8 cellular contexts compared by ENCODE assay signal in the genomic region with DNA sequence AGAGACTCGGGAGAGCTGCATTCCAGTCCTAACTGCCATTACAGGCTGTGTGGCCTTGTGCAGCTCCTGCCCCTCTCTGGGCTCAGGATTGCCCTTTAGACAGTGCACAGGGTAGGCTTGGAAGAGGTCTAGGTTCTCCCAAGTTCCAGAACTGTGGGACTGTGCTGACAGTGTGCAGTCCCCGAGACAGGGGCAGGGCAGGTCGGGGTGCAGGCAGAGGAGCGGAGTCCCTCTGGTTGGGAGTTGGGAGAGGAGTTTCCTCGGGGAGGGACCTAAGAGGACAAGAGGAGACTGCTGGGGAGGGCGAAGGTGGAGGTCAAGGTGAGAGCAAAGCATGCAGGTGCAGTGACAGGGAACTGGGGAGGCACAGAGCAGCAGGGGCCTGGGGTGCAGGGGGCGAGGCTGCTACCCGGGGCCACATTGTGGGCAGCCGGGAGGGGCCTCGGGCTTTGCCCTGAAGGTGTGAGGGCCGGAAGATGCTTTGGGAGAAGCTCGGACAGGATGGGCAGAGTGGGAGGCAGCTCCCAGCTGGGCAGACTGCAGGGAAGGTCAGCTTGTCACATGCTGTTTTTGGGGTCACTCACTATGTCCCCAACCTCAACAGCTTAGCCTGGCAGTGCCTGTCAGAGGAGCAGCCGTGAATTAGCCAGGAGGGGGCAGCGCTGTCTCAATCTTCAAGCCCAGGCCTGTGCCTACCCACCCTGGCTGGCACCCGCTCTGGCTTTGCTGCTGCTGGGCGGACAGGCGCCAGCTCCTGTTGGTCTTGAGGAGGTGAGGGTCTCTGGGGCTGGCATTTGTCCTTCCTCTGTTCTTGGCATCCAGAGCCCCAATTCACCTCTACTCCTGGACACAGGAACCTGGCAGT. TPM values are rescaled to one million over a fixed set of nuclear protein-coding genes. Genes with fewer than 3 reads are reported as not detected.
DNase-seq lines count a peak whose midpoint lies in the region; ATAC-seq and TF ChIP-seq lines count a peak whose summit lies in the region.

No MANE protein-coding gene starts in this region.

- no peak overlapping the region for H3K4me3 Mint-ChIP-seq in H9
- H3K4me3 Mint-ChIP-seq in activated naive CD4-positive, alpha-beta T cell treated with anti-CD3 and anti-CD28 coated beads, Interleukin-2, amount 50 U/mL, for 24 hours, result no peak overlapping the region

- H4K20me1 ChIP-seq in H9 (ENCODE audit: control insufficient read depth, insufficient read depth, insufficient read length), result no peaks in the 10 kb centered on the region
- H4K20me1 ChIP-seq in hepatocyte (ENCODE audit: insufficient read depth, poor library complexity, severe bottlenecking), result no peaks in the 10 kb centered on the region

- H3K27ac ChIP-seq in H9 (ENCODE audit: insufficient read length, low read depth, low read length) (no peak overlapping the region), SJSA1 (no peak overlapping the region), hepatocyte (no peak overlapping the region)

- TF ChIP-seq CTCF in AG09309 (IDR thresholded peaks at IDR 0.05; ENCODE audit: control insufficient read depth, insufficient read depth, low read depth, low read length, missing control alignments), result peak; percentile 72
- TF ChIP-seq CTCF in H9 (conservative IDR thresholded peaks at IDR 0.05), result peak; percentile 69
- peak; percentile 48 for TF ChIP-seq CTCF in hepatocyte (IDR thresholded peaks at IDR 0.05; ENCODE audit: poor library complexity)

- no peak overlapping the region for H4K5ac ChIP-seq in H9 (ENCODE audit: insufficient read length, low read depth, low read length)

- H3K4ac ChIP-seq in H9 (ENCODE audit: low read depth, low read length), result no peak overlapping the region

- H3K56ac ChIP-seq in H9 (ENCODE audit: insufficient read length, low read depth, low read length), result no peak overlapping the region

- H2BK12ac ChIP-seq in H9 (ENCODE audit: insufficient read length, low read depth, low read length), result no peak overlapping the region

- peaks cover 0 to 2% (median 0%) of the 10 kb centered on the region in 3 experiments; a peak in 2 of 7 replicates for H3K36me3 Mint-ChIP-seq in H9 (ENCODE audit: insufficient read depth in 1 of 3, low read depth in 3 of 3)
- H3K36me3 Mint-ChIP-seq in activated naive CD4-positive, alpha-beta T cell treated with anti-CD3 and anti-CD28 coated beads, Interleukin-2, amount 50 U/mL, for 24 hours, result no peaks in the 10 kb centered on the region

- H3K4me1 Mint-ChIP-seq in H9, result peaks cover 11 to 13% of the 10 kb centered on the region in 2 experiments
- H3K4me1 Mint-ChIP-seq in activated naive CD4-positive, alpha-beta T cell treated with anti-CD3 and anti-CD28 coated beads, Interleukin-2, amount 50 U/mL, for 24 hours, result peaks cover 11% of the 10 kb centered on the region

- H3K27ac Mint-ChIP-seq in H9, result peak overlapping the region in 1 of 3 experiments; percentile 52; a peak in 2 of 7 replicates
- H3K27ac Mint-ChIP-seq in activated naive CD4-positive, alpha-beta T cell treated with anti-CD3 and anti-CD28 coated beads, Interleukin-2, amount 50 U/mL, for 24 hours, result peak overlapping the region; percentile 76

- no peaks in the 10 kb centered on the region for H3K9me2 ChIP-seq in hepatocyte (replicated peaks; ENCODE audit: insufficient read depth)

- H3K9ac ChIP-seq in H9 (ENCODE audit: extremely low read depth, insufficient read length, low read length), result no peak overlapping the region

- H3K27me3 Mint-ChIP-seq in H9 (ENCODE audit: low read depth), result peaks cover 28% of the 10 kb centered on the region
- H3K27me3 Mint-ChIP-seq in activated naive CD4-positive, alpha-beta T cell treated with anti-CD3 and anti-CD28 coated beads, Interleukin-2, amount 50 U/mL, for 24 hours, result peaks cover 4% of the 10 kb centered on the region

- H3K14ac ChIP-seq in H9 (ENCODE audit: insufficient read depth, low read length), result no peak overlapping the region

- ATAC-seq in GM21367 (IDR thresholded peaks at IDR 0.05; ENCODE audit: unreplicated experiment), result no peak
- ATAC-seq in HG02588 (IDR thresholded peaks at IDR 0.05; ENCODE audit: unreplicated experiment), result no peak

- H3T11ph ChIP-seq in H9 (ENCODE audit: low read length), result no peak overlapping the region

- H2AFZ ChIP-seq in H9 (ENCODE audit: low read length), result no peak overlapping the region
- no peak overlapping the region for H2AFZ ChIP-seq in hepatocyte

- H2BK5ac ChIP-seq in H9 (ENCODE audit: insufficient read length, low read length), result no peak overlapping the region

- no peaks in the 10 kb centered on the region for H3K23me2 ChIP-seq in H9 (ENCODE audit: insufficient read length, low read depth, low read length, poor library complexity, severe bottlenecking)

- H2BK15ac ChIP-seq in H9 (ENCODE audit: low read depth, low read length), result no peak overlapping the region

- H3K4me3 ChIP-seq in AG09309 (ENCODE audit: control insufficient read depth, low read depth, low read length) (no peak overlapping the region), SJSA1 (no peak overlapping the region), hepatocyte (no peak overlapping the region)

- H3K4me2 ChIP-seq in H9 (ENCODE audit: insufficient read depth, insufficient read length, low read length) (no peak overlapping the region), hepatocyte (no peak overlapping the region)

- H2BK20ac ChIP-seq in H9 (ENCODE audit: low read depth, low read length, poor library complexity, severe bottlenecking), result no peak overlapping the region

- DNase-seq in AG09309 (ENCODE audit: low read depth) (no peak), H9 (peak; percentile 70), SJSA1 (ENCODE audit: low read depth in 1 of 2, low spot score in 2 of 2) (peak; percentile 28 to 70), hepatocyte (ENCODE audit: low spot score) (peak; percentile 68)
- peak; percentile 58 to 69 for DNase-seq in stimulated activated CD4-positive, alpha-beta T cell treated with anti-CD3 and anti-CD28 coated beads, Interleukin-1b, Interleukin-23, amount 100 ng/mL, for 4 hours (ENCODE audit: low read depth in 2 of 2)

- H3K23ac ChIP-seq in H9 (ENCODE audit: insufficient read length, low read depth, low read length), result no peak overlapping the region

- WGBS in H9 (ENCODE audit: extremely low coverage, insufficient read length, low lambda C conversion rate), result no CpG with 5 or more reads among the region's 17 CpGs
- WGBS in hepatocyte (ENCODE audit: low lambda C conversion rate, missing lambda C conversion rate), result 65% methylated on average over 11 of the region's 17 CpGs

- H2BK120ac ChIP-seq in H9 (ENCODE audit: low read depth, low read length, poor library complexity, severe bottlenecking), result no peak overlapping the region

- H3K79me2 ChIP-seq in H9 (ENCODE audit: insufficient read depth, low read length) (no peaks in the 10 kb centered on the region), hepatocyte (no peaks in the 10 kb centered on the region)

- H3K18ac ChIP-seq in H9 (ENCODE audit: insufficient read length, low read depth, low read length), result no peak overlapping the region

- H3K9me3 ChIP-seq in H9 (ENCODE audit: control insufficient read depth, low read depth, low read length) (no peaks in the 10 kb centered on the region), SJSA1 (replicated peaks) (no peaks in the 10 kb centered on the region), hepatocyte (ENCODE audit: low read depth) (no peaks in the 10 kb centered on the region)

- H3K4me1 ChIP-seq in H9 (ENCODE audit: insufficient read depth, low read length) (no peaks in the 10 kb centered on the region), SJSA1 (replicated peaks) (peaks cover 9% of the 10 kb centered on the region), hepatocyte (ENCODE audit: insufficient read depth) (peaks cover 22% of the 10 kb centered on the region)

- no peaks in the 10 kb centered on the region for H3K79me1 ChIP-seq in H9 (ENCODE audit: insufficient read depth, low read depth, low read length, poor library complexity, severe bottlenecking)

- H4K91ac ChIP-seq in H9 (ENCODE audit: insufficient read length, low read depth, low read length), result no peak overlapping the region

- H3K27me3 ChIP-seq in H9 (ENCODE audit: insufficient read depth, low read length) (no peaks in the 10 kb centered on the region), SJSA1 (replicated peaks) (no peaks in the 10 kb centered on the region), hepatocyte (no peaks in the 10 kb centered on the region)

- no peak overlapping the region for H4K8ac ChIP-seq in H9 (replicated peaks; ENCODE audit: insufficient read length, low read depth, low read length)

- no peaks in the 10 kb centered on the region for H3K9me3 Mint-ChIP-seq in H9
- H3K9me3 Mint-ChIP-seq in activated naive CD4-positive, alpha-beta T cell treated with anti-CD3 and anti-CD28 coated beads, Interleukin-2, amount 50 U/mL, for 24 hours, result no peaks in the 10 kb centered on the region

- H2AK5ac ChIP-seq in H9 (ENCODE audit: insufficient read length, low read length), result no peak overlapping the region

- H3K36me3 ChIP-seq in SJSA1 (no peaks in the 10 kb centered on the region), hepatocyte (replicated peaks; ENCODE audit: insufficient read depth, low read depth) (no peaks in the 10 kb centered on the region)

RNA-seq across cellular contexts. Expression of gene CSPG4, which starts 15.4 kb away (rescaled TPM):
- total RNA-seq in H9 (2021) (2.0 and 2.1 TPM in 2 replicates), hepatocyte (3.2 and 6.4 TPM in 2 replicates)
- total RNA-seq in SJSA1 (2014; rRNA removed; shearing (Covaris generic)), result 0.32 and 0.41 TPM in 2 replicates
- polyA plus RNA-seq in hepatocyte, result 7.8 and 8.6 TPM in 2 replicates
